22 cellular contexts compared by ENCODE assay signal in genomic region chr1:108670131-108670773, GRCh38. TPM values are rescaled to one million over a fixed set of nuclear protein-coding genes. Genes with fewer than 3 reads are reported as not detected.
DNase-seq lines count a peak whose midpoint lies in the region; ATAC-seq, FAIRE-seq and TF ChIP-seq lines count a peak whose summit lies in the region.
"Had no signal": no experiment of that assay in that cellular context is flagged by ENCODE, and none has a peak within 500 bp of the region (broad histone marks: within the 10 kb centered on the region; RNA-seq: fewer than 3 reads in every experiment).

No MANE protein-coding gene starts in this region.

- H3K9me3 ChIP-seq in left ventricle myocardium inferior (replicated peaks) = no peaks in the 10 kb centered on the region
- H3K9me3 ChIP-seq in astrocyte (ENCODE audit: insufficient read depth, low read depth, low read length) = no peaks in the 10 kb centered on the region
- H3K9me3 ChIP-seq: HAP-1 had no signal

- DNase-seq in activated CD4-positive, CD25-positive, alpha-beta regulatory T cell (lab: John Stamatoyannopoulos, UW) = no peak
- DNase-seq in left ventricle myocardium superior (no peak), left ventricle myocardium inferior (no peak), astrocyte (ENCODE audit: low read depth) (no peak), kidney tubule cell (ENCODE audit: low spot score) (no peak), MCF 10A (ENCODE audit: unreplicated experiment) (no peak)
- DNase-seq: DMS79, GDM1, NCI-H1436 treated with DMSO at 0.1 percent for 48 hours, NCI-H2081, NCI-H2227 treated with DMSO at 0.1 percent for 48 hours, NCI-H526, OCI-M1, RPMI8226 had no signal

- CTCF ChIA-PET in MCF 10A (lab: Yijun Ruan, JAX) = no interaction called here

- H3K4me3 ChIP-seq in left ventricle myocardium inferior (no peak overlapping the region), astrocyte (ENCODE audit: insufficient read depth, low read depth, low read length) (no peak overlapping the region)
- H3K4me3 ChIP-seq: HAP-1 had no signal

- no peak overlapping the region for H3K4me2 ChIP-seq in astrocyte (ENCODE audit: low read length)

- no peak overlapping the region for H3K9ac ChIP-seq in astrocyte (ENCODE audit: low read length)

- no peak overlapping the region for H3K27ac ChIP-seq in left ventricle myocardium inferior (replicated peaks)
- H3K27ac ChIP-seq in astrocyte (ENCODE audit: low read depth, low read length) = no peak overlapping the region

- H3K79me2 ChIP-seq in astrocyte (ENCODE audit: insufficient read depth, low read length) = no peaks in the 10 kb centered on the region

- H4K20me1 ChIP-seq in astrocyte (ENCODE audit: insufficient read depth, low read length) = no peaks in the 10 kb centered on the region

- H3K27me3 Mint-ChIP-seq in astrocyte (ENCODE audit: low read depth, unreplicated experiment) = no peaks in the 10 kb centered on the region
- H3K27me3 Mint-ChIP-seq in MCF 10A (ENCODE audit: insufficient read depth, unreplicated experiment) = peaks cover 18% of the 10 kb centered on the region

- H3K4me3 Mint-ChIP-seq in astrocyte (ENCODE audit: unreplicated experiment) = peak overlapping the region; percentile 51
- no peak overlapping the region for H3K4me3 Mint-ChIP-seq in MCF 10A (ENCODE audit: unreplicated experiment)
- H3K4me3 Mint-ChIP-seq: IgD-negative memory B cell had no signal

- H3K4me1 Mint-ChIP-seq in astrocyte (ENCODE audit: low read depth, unreplicated experiment) (peaks cover 2% of the 10 kb centered on the region), MCF 10A (ENCODE audit: insufficient read depth, unreplicated experiment) (no peaks in the 10 kb centered on the region)
- H3K4me1 Mint-ChIP-seq: IgD-negative memory B cell had no signal

- intact Hi-C loops in left ventricle myocardium superior (cut with micrococcal nuclease) = no loop called here
- intact Hi-C loops in left ventricle myocardium inferior (cut with micrococcal nuclease) = no loop called here
- intact Hi-C loops in MCF 10A (cut with micrococcal nuclease) = no loop called here

- no peak for FAIRE-seq in astrocyte (lab: Jason Lieb, UNC)
- FAIRE-seq: A204.1, GM12892, GM19239 had no signal

- POLR2A ChIA-PET in MCF 10A (lab: Yijun Ruan, JAX) = no interaction called here

- peak; percentile 31 to 35 for ATAC-seq in activated CD4-positive, CD25-positive, alpha-beta regulatory T cell treated with anti-CD3 and anti-CD28 coated beads, Interleukin-2, amount 50 U/mL, for 24 hours
- ATAC-seq in left ventricle myocardium superior = peak; percentile 50
- no peak for ATAC-seq in HG02970 (IDR thresholded peaks at IDR 0.05; ENCODE audit: low FRiP score, unreplicated experiment)

- H3K27me3 ChIP-seq in left ventricle myocardium inferior (ENCODE audit: low read depth) (peaks cover 11% of the 10 kb centered on the region), astrocyte (ENCODE audit: insufficient read depth, low read length) (peaks cover 2% of the 10 kb centered on the region)

- no TSS peak for BruUV-seq in MCF 10A (replicated peaks; lab: Mats Ljungman, UMichigan)

- H3K27ac Mint-ChIP-seq in astrocyte (ENCODE audit: unreplicated experiment) = no peak overlapping the region
- no peak overlapping the region for H3K27ac Mint-ChIP-seq in MCF 10A (ENCODE audit: low read depth, unreplicated experiment)
- H3K27ac Mint-ChIP-seq: IgD-negative memory B cell had no signal

- H3K36me3 ChIP-seq in left ventricle myocardium inferior = no peaks in the 10 kb centered on the region
- H3K36me3 ChIP-seq in astrocyte (ENCODE audit: insufficient read depth, low read length) = no peaks in the 10 kb centered on the region
- H3K36me3 ChIP-seq: HAP-1 had no signal

- no peak overlapping the region for H2AFZ ChIP-seq in astrocyte (ENCODE audit: low read depth, low read length)

- H3K4me1 ChIP-seq in left ventricle myocardium inferior = no peaks in the 10 kb centered on the region
- no peaks in the 10 kb centered on the region for H3K4me1 ChIP-seq in astrocyte (ENCODE audit: insufficient read depth, low read length)
- H3K4me1 ChIP-seq: HAP-1 had no signal

- H3K36me3 Mint-ChIP-seq in astrocyte (ENCODE audit: low read depth, unreplicated experiment) (no peaks in the 10 kb centered on the region), MCF 10A (ENCODE audit: insufficient read depth, unreplicated experiment) (no peaks in the 10 kb centered on the region)
- H3K36me3 Mint-ChIP-seq: IgD-negative memory B cell had no signal

- no peak for TF ChIP-seq CTCF in left ventricle myocardium inferior (IDR thresholded peaks at IDR 0.05; ENCODE audit: borderline replicate concordance)
- no peak for TF ChIP-seq CTCF in astrocyte (IDR thresholded peaks at IDR 0.05; ENCODE audit: insufficient read depth, low read depth, low read length)
- TF ChIP-seq CTCF in MCF 10A (IDR thresholded peaks at IDR 0.05; ENCODE audit: unreplicated experiment) = no peak

- peaks cover 6% of the 10 kb centered on the region for H3K9me3 Mint-ChIP-seq in astrocyte (ENCODE audit: unreplicated experiment)
- H3K9me3 Mint-ChIP-seq in MCF 10A (ENCODE audit: unreplicated experiment) = no peaks in the 10 kb centered on the region
- H3K9me3 Mint-ChIP-seq: IgD-negative memory B cell had no signal

RNA-seq across cellular contexts. Expression of gene HENMT1, which starts 9.4 kb away (rescaled TPM):
- 1.2 TPM for total RNA-seq in left ventricle myocardium superior
- 1.4 TPM for total RNA-seq in left ventricle myocardium inferior
- total RNA-seq in astrocyte = 2.2 and 2.5 TPM in 2 replicates
- total RNA-seq in MCF 10A (2022) = not detected in 2 replicates

RNA-seq across cellular contexts. Expression of gene PRPF38B, which starts 21.9 kb away (rescaled TPM):
- total RNA-seq in left ventricle myocardium superior (20.8 TPM), left ventricle myocardium inferior (16.5 TPM), astrocyte (31.9 and 36.9 TPM in 2 replicates), MCF 10A (2022) (65.1 and 65.3 TPM in 2 replicates)

RNA-seq across cellular contexts. Expression of gene FNDC7, which starts 42.5 kb away (rescaled TPM):
- total RNA-seq in left ventricle myocardium superior (not detected), left ventricle myocardium inferior (not detected), astrocyte (0.20 TPM in 1 of 2 replicates, not detected in the other), MCF 10A (2022) (not detected in 2 replicates)
- total RNA-seq: HT-29 had no signal
